ENCODE assay signal across 8 cellular contexts in genomic region chr1:36187800-36188593, GRCh38. TPM values are rescaled to one million over a fixed set of nuclear protein-coding genes. Genes with fewer than 3 reads are reported as not detected.
DNase-seq lines count a peak whose midpoint lies in the region; ATAC-seq and TF ChIP-seq lines count a peak whose summit lies in the region.

No MANE protein-coding gene starts in this region.

- H2AFZ ChIP-seq in parathyroid adenoma, result peak overlapping the region; percentile 76

- no peaks in the 10 kb centered on the region for H3K9me3 ChIP-seq in parathyroid adenoma (ENCODE audit: control insufficient read depth, low read length)
- H3K9me3 ChIP-seq in thymus (ENCODE audit: control insufficient read depth), result no peaks in the 10 kb centered on the region

- no peaks in the 10 kb centered on the region for H3K9me3 Mint-ChIP-seq in activated naive CD8-positive, alpha-beta T cell treated with anti-CD3 and anti-CD28 coated beads, Interleukin-2, amount 50 U/mL, for 24 hours

- peak overlapping the region; percentile 6 for H3K4me2 ChIP-seq in parathyroid adenoma (ENCODE audit: low read length)

- intact Hi-C loops in Right ventricle myocardium superior (cut with DNase I), result loop anchor here (2.0 kb wide), 1 partner anchor 33 kb away; no protein-coding TSS in a partner anchor

- ATAC-seq in GM21529 (IDR thresholded peaks at IDR 0.05; ENCODE audit: unreplicated experiment) (peak; percentile 81), Right ventricle myocardium superior (ENCODE audit: poor library complexity) (peak; percentile 94)
- peak; percentile 95 for ATAC-seq in activated naive CD8-positive, alpha-beta T cell treated with anti-CD3 and anti-CD28 coated beads, Interleukin-2, amount 50 U/mL, for 24 hours

- peak overlapping the region; percentile 44 for H3K27ac Mint-ChIP-seq in activated naive CD8-positive, alpha-beta T cell treated with anti-CD3 and anti-CD28 coated beads, Interleukin-2, amount 50 U/mL, for 24 hours

- H3K4me1 Mint-ChIP-seq in activated naive CD8-positive, alpha-beta T cell treated with anti-CD3 and anti-CD28 coated beads, Interleukin-2, amount 50 U/mL, for 24 hours, result peaks cover 4% of the 10 kb centered on the region

- H3K4me3 Mint-ChIP-seq in activated naive CD8-positive, alpha-beta T cell treated with anti-CD3 and anti-CD28 coated beads, Interleukin-2, amount 50 U/mL, for 24 hours, result no peak overlapping the region

- no peaks in the 10 kb centered on the region for H3K79me2 ChIP-seq in parathyroid adenoma

- no peaks in the 10 kb centered on the region for H3K27me3 Mint-ChIP-seq in activated naive CD8-positive, alpha-beta T cell treated with anti-CD3 and anti-CD28 coated beads, Interleukin-2, amount 50 U/mL, for 24 hours

- H3K36me3 Mint-ChIP-seq in activated naive CD8-positive, alpha-beta T cell treated with anti-CD3 and anti-CD28 coated beads, Interleukin-2, amount 50 U/mL, for 24 hours (ENCODE audit: low read depth), result no peaks in the 10 kb centered on the region

- H3K4me3 ChIP-seq in parathyroid adenoma (ENCODE audit: low read depth, low read length), result no peak overlapping the region
- no peak overlapping the region for H3K4me3 ChIP-seq in thymus (ENCODE audit: low read length)

- no peak overlapping the region for H3K9ac ChIP-seq in parathyroid adenoma

- H3K4me1 ChIP-seq in parathyroid adenoma, result no peaks in the 10 kb centered on the region
- peaks cover 2% of the 10 kb centered on the region for H3K4me1 ChIP-seq in thymus (ENCODE audit: control insufficient read depth, insufficient read depth, low read length)

- TF ChIP-seq CTCF in parathyroid adenoma (IDR thresholded peaks at IDR 0.05), result peak; percentile 77

- DNase-seq in CD1c-positive myeloid dendritic cell (ENCODE audit: extremely low spot score) (peak; percentile 91), NCI-H1092 (lab: John Stamatoyannopoulos, UW) (peak; percentile 83), SW 1271 (lab: John Stamatoyannopoulos, UW) (peak; percentile 71 to 85), Right ventricle myocardium superior (peak; percentile 88)
- DNase-seq in activated naive CD8-positive, alpha-beta T cell treated with anti-CD3 and anti-CD28 coated beads, Interleukin-2, amount 50 U/mL, for 24 hours, result peak; percentile 76

- no peaks in the 10 kb centered on the region for H3K27me3 ChIP-seq in parathyroid adenoma (ENCODE audit: control insufficient read depth, insufficient read depth, low read length)
- H3K27me3 ChIP-seq in thymus (ENCODE audit: control insufficient read depth, insufficient read depth), result no peaks in the 10 kb centered on the region

- H3K27ac ChIP-seq in parathyroid adenoma, result peak overlapping the region; percentile 39
- peak overlapping the region; percentile 25 for H3K27ac ChIP-seq in thymus (ENCODE audit: low read depth)

- H3K36me3 ChIP-seq in parathyroid adenoma (ENCODE audit: control insufficient read depth, insufficient read depth, low read length), result no peaks in the 10 kb centered on the region
- no peaks in the 10 kb centered on the region for H3K36me3 ChIP-seq in thymus (ENCODE audit: control insufficient read depth, insufficient read depth)

- 20% methylated on average over 9 of the region's 9 CpGs for WGBS in thymus

RNA-seq across cellular contexts. Expression of gene MAP7D1, which starts 32.0 kb away (rescaled TPM):
- 390 TPM for total RNA-seq in Right ventricle myocardium superior
- 68.6 TPM for polyA plus RNA-seq in thymus

RNA-seq across cellular contexts. Expression of gene THRAP3, which starts 36.2 kb away (rescaled TPM):
- total RNA-seq in Right ventricle myocardium superior, result 57.6 TPM
- polyA plus RNA-seq in thymus, result 47.6 TPM

RNA-seq across cellular contexts. Expression of gene TRAPPC3, which starts 38.7 kb away (rescaled TPM):
- 59.6 TPM for total RNA-seq in Right ventricle myocardium superior
- 73.6 TPM for polyA plus RNA-seq in thymus
